Comparison of ENCODE assay signal across 1 cellular context in genomic region chr10:26697922-26698608, GRCh38.
TF ChIP-seq lines count a peak whose summit lies in the region.

No MANE protein-coding gene starts in this region.

TF ChIP-seq in K562, 482 proteins besides CTCF, POLR2A, EP300 and RAD21 (continued from another document):
- TF ChIP-seq PATZ1 (CRISPR knock-in tag; IDR thresholded peaks at IDR 0.05; ENCODE audit: borderline replicate concordance) (no peak), NCOA4 (IDR thresholded peaks at IDR 0.05; ENCODE audit: partially characterized antibody) (no peak), ZNF512 (tag; IDR thresholded peaks at IDR 0.05) (no peak), HDAC2 (IDR thresholded peaks at IDR 0.05) (peak; percentile 27; the same call in 1 of the 2 replicates), CHD1 (IDR thresholded peaks at IDR 0.05; ENCODE audit: low read length) (peak; percentile 60), TCF3 (CRISPR knock-in tag; IDR thresholded peaks at IDR 0.05) (no peak), ZNF764 (CRISPR knock-in tag; IDR thresholded peaks at IDR 0.05; ENCODE audit: low read depth) (no peak), KLF10 (CRISPR knock-in tag; IDR thresholded peaks at IDR 0.05) (no peak), JUND (IDR thresholded peaks at IDR 0.05; ENCODE audit: borderline replicate concordance, low read depth, low read length) (no peak), JUND (tag; IDR thresholded peaks at IDR 0.05; ENCODE audit: borderline replicate concordance, low read depth, low read length) (no peak)
